ENCODE assay signal across 11 cellular contexts in the genomic region with DNA sequence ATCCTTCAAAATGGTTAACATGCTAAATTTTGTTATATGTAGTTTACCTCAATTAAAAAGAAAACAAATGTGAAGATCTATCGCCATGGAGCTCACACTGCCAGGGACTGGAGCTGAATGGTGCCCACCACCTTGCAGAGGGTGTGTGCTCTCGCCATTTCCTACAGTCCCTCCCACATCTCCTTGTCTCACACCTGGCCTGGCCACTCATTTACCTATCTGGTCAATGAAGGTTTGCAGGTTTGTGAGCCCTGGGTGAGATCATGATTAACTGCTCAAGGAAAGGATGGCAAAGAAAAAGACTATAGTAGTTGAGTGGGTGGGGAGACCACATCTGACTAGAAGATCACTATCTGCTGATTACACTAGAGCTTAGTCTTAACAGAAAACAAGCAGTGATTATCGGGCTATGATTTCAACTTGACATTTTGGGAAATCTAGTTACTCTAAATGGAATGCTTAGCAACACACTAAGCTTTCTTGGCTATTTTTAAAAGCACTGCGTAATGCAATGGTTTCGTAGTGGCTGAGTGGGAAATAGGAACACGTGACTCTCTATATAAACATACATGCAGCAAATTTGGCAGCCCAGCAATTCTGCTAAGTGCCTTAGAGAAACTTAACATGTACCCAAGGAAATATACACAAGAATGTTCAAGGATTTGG. TPM values are rescaled to one million over a fixed set of nuclear protein-coding genes. Genes with fewer than 3 reads are reported as not detected.
DNase-seq lines count a peak whose midpoint lies in the region; ATAC-seq and TF ChIP-seq lines count a peak whose summit lies in the region.
"Had no signal": no experiment of that assay in that cellular context is flagged by ENCODE, and none has a peak within 500 bp of the region (broad histone marks: within the 10 kb centered on the region; RNA-seq: fewer than 3 reads in every experiment).

No MANE protein-coding gene starts in this region.

- TF ChIP-seq CTCF in suprapubic skin (IDR thresholded peaks at IDR 0.05): no peak

- peaks cover 13% of the 10 kb centered on the region for H3K4me1 ChIP-seq in suprapubic skin

- H3K27ac ChIP-seq in suprapubic skin: no peak overlapping the region

- no peaks in the 10 kb centered on the region for H3K27me3 ChIP-seq in suprapubic skin

- intact Hi-C loops in Right ventricle myocardium superior (cut with DNase I): no loop called here

- no peak for TF ChIP-seq POLR2A in suprapubic skin (IDR thresholded peaks at IDR 0.05)

- no peak for TF ChIP-seq EP300 in suprapubic skin (IDR thresholded peaks at IDR 0.05)

- peaks cover 22% of the 10 kb centered on the region for H3K36me3 ChIP-seq in suprapubic skin

- H3K9me3 ChIP-seq in suprapubic skin: no peaks in the 10 kb centered on the region

- no peak overlapping the region for H3K4me3 ChIP-seq in suprapubic skin

- ATAC-seq in Right ventricle myocardium superior (ENCODE audit: poor library complexity): peak; percentile 74
- ATAC-seq: activated T-cell treated with anti-CD3 and anti-CD28 coated beads, Interleukin-2, amount 50 U/mL, for 4 hours had no signal

- WGBS in suprapubic skin: 84% methylated on average over 6 of the region's 6 CpGs

- DNase-seq in EL: peak; percentile 68
- peak; percentile 78 for DNase-seq in amniotic stem cell (lab: John Stamatoyannopoulos, UW)
- DNase-seq in Right ventricle myocardium superior: no peak
- DNase-seq in putamen (ENCODE audit: low spot score): peak; percentile 14
- DNase-seq in suprapubic skin (ENCODE audit: low spot score in 2 of 2): no peak
- DNase-seq in epidermal melanocyte (ENCODE audit: insufficient read length, low spot score): no peak
- no peak for DNase-seq in NCI-H2171 treated with DMSO at 0.1 percent for 48 hours (lab: John Stamatoyannopoulos, UW)
- no peak for DNase-seq in NCI-H128 (lab: John Stamatoyannopoulos, UW; ENCODE audit: unreplicated experiment)
- DNase-seq: activated T-cell treated with anti-CD3 and anti-CD28 coated beads, Interleukin-2, amount 50 U/mL, for 4 hours; effector memory CD4-positive, alpha-beta T cell; NCI-H446 treated with DMSO at 0.1 percent for 48 hours had no signal

RNA-seq across cellular contexts. Expression of a gene that starts 27.3 kb away (rescaled TPM):
- total RNA-seq in Right ventricle myocardium superior (13.1 TPM), suprapubic skin (10 to 100 TPM; 23.2 to 43.8 (median 34.8) TPM)

Comparison
In these comparisons a context has a peak if more than half of its experiments do, and no peak if none do; other contexts are left out.
1. DNase-seq: peak in EL (single experiment), amniotic stem cell (single experiment) and putamen (single experiment); none in Right ventricle myocardium superior (single experiment), suprapubic skin (0 of 2), epidermal melanocyte (single experiment), NCI-H2171 treated with DMSO at 0.1 percent for 48 hours (single experiment) and NCI-H128 (single experiment).